ENCODE assay signal across 1 cellular context in genomic region chr4:95051689-95052026, GRCh38.
TF ChIP-seq lines count a peak whose summit lies in the region.

No MANE protein-coding gene starts in this region.

TF ChIP-seq in WTC11, 78 proteins besides CTCF, POLR2A, EP300 and RAD21 (continued from another document):
- TF ChIP-seq ATF3 (CRISPR knock-in tag; conservative IDR thresholded peaks at IDR 0.05): no peak
